Comparison of ENCODE assay signal across 8 cellular contexts in genomic region chr1:154969741-154970452, GRCh38. TPM values are rescaled to one million over a fixed set of nuclear protein-coding genes. Genes with fewer than 3 reads are reported as not detected.
DNase-seq lines count a peak whose midpoint lies in the region; ATAC-seq and TF ChIP-seq lines count a peak whose summit lies in the region.

No MANE protein-coding gene starts in this region.

- peak overlapping the region; percentile 46 to 76 (median 51) for H3K4me3 ChIP-seq in breast epithelium
- H3K4me3 ChIP-seq in lower leg skin (ENCODE audit: low read depth, poor library complexity, severe bottlenecking): peak overlapping the region; percentile 17
- H3K4me3 ChIP-seq in thymus (ENCODE audit: low read length): no peak overlapping the region

- CTCF ChIA-PET in activated CD4-positive, alpha-beta T cell treated with anti-CD3 and anti-CD28 coated beads, Interleukin-2, amount 10 ng/mL, durations not matched to agents 7 days and 5 days (lab: Charles Lee): interaction anchor here (1.0 to 6.4 kb wide), 6 partner anchors 9 to 202 kb away, joined by 3 to 26 read pairs (median 8); partner anchors contain the start of genes FLAD1, KRTCAP2, PBXIP1 and PYGO2

- ATAC-seq in GM19351 (IDR thresholded peaks at IDR 0.05; ENCODE audit: unreplicated experiment): no peak

- H3K9me3 ChIP-seq in breast epithelium (no peaks in the 10 kb centered on the region), thymus (ENCODE audit: control insufficient read depth) (no peaks in the 10 kb centered on the region)

- peak overlapping the region; percentile 72 for H3K27ac Mint-ChIP-seq in activated CD4-positive, alpha-beta T cell treated with anti-CD3 and anti-CD28 coated beads, Interleukin-2, amount 10 ng/mL, durations not matched to agents 7 days and 5 days

- H3K27ac ChIP-seq in breast epithelium (peak overlapping the region; percentile 99 to 100), thymus (ENCODE audit: low read depth) (peak overlapping the region; percentile 43)

- TF ChIP-seq CTCF in breast epithelium (IDR thresholded peaks at IDR 0.05) (no peak), lower leg skin (IDR thresholded peaks at IDR 0.05) (no peak)

- H3K27me3 Mint-ChIP-seq in activated CD4-positive, alpha-beta T cell treated with anti-CD3 and anti-CD28 coated beads, Interleukin-2, amount 10 ng/mL, durations not matched to agents 7 days and 5 days: no peaks in the 10 kb centered on the region

- H3K4me3 Mint-ChIP-seq in activated CD4-positive, alpha-beta T cell treated with anti-CD3 and anti-CD28 coated beads, Interleukin-2, amount 10 ng/mL, durations not matched to agents 7 days and 5 days: no peak overlapping the region

- peaks cover 34% of the 10 kb centered on the region for H3K36me3 Mint-ChIP-seq in activated CD4-positive, alpha-beta T cell treated with anti-CD3 and anti-CD28 coated beads, Interleukin-2, amount 10 ng/mL, durations not matched to agents 7 days and 5 days (ENCODE audit: low read depth)

- intact Hi-C loops in breast epithelium (cut with DNase I; ENCODE audit: low total_unique reads): loop anchor here (10.0 kb wide), 1 partner anchor 715 kb away; the partner anchor contains the start of genes DAP3 and YY1AP1
- intact Hi-C loops in lower leg skin (cut with DNase I; ENCODE audit: low total_unique reads): loop anchor here (10.0 kb wide), 1 partner anchor 45 kb away; no protein-coding TSS in a partner anchor

- H3K4me1 Mint-ChIP-seq in activated CD4-positive, alpha-beta T cell treated with anti-CD3 and anti-CD28 coated beads, Interleukin-2, amount 10 ng/mL, durations not matched to agents 7 days and 5 days: peaks cover 51% of the 10 kb centered on the region

- DNase-seq in activated CD4-positive, alpha-beta T cell treated with anti-CD3 and anti-CD28 coated beads, Interleukin-2, amount 10 ng/mL, durations not matched to agents 7 days and 5 days: no peak
- no peak for DNase-seq in activated CD4-positive, alpha-beta T cell treated with anti-CD3 and anti-CD28 coated beads for 48 hours
- DNase-seq in breast epithelium (ENCODE audit: low spot score in 2 of 2): no peak
- DNase-seq in lower leg skin (ENCODE audit: low spot score in 2 of 2): no peak
- DNase-seq in SKM-1 treated with dmso at 0.1 percent for 144 hours (lab: John Stamatoyannopoulos, UW; ENCODE audit: unreplicated experiment): no peak
- no peak for DNase-seq in LoVo (ENCODE audit: low spot score)

- 17 to 27% methylated on average over 20 to 22 of the region's 22 CpGs for WGBS in lower leg skin, 2 donors
- 83% methylated on average over 22 of the region's 22 CpGs for WGBS in thymus

- POLR2A ChIA-PET in activated CD4-positive, alpha-beta T cell treated with anti-CD3 and anti-CD28 coated beads, Interleukin-2, amount 10 ng/mL, durations not matched to agents 7 days and 5 days (lab: Charles Lee): interaction anchor here (1.0 kb wide), 1 partner anchor 13 kb away, joined by 3 read pairs; the partner anchor contains the start of gene FLAD1

- H3K27me3 ChIP-seq in breast epithelium (no peaks in the 10 kb centered on the region), thymus (ENCODE audit: control insufficient read depth, insufficient read depth) (no peaks in the 10 kb centered on the region)

- H3K36me3 ChIP-seq in breast epithelium: no peaks in the 10 kb centered on the region
- H3K36me3 ChIP-seq in thymus (ENCODE audit: control insufficient read depth, insufficient read depth): peaks cover 41% of the 10 kb centered on the region

- H3K9me3 Mint-ChIP-seq in activated CD4-positive, alpha-beta T cell treated with anti-CD3 and anti-CD28 coated beads, Interleukin-2, amount 10 ng/mL, durations not matched to agents 7 days and 5 days: no peaks in the 10 kb centered on the region

- peaks cover 11 to 16% of the 10 kb centered on the region in 2 donors for H3K4me1 ChIP-seq in breast epithelium
- peaks cover 11% of the 10 kb centered on the region for H3K4me1 ChIP-seq in thymus (ENCODE audit: control insufficient read depth, insufficient read depth, low read length)

- TF ChIP-seq POLR2A in breast epithelium (IDR thresholded peaks at IDR 0.05): no peak
- no peak for TF ChIP-seq POLR2A in lower leg skin (IDR thresholded peaks at IDR 0.05)

RNA-seq across cellular contexts. Expression of gene SHC1, which starts 0.7 kb away (rescaled TPM):
- total RNA-seq in activated CD4-positive, alpha-beta T cell treated with anti-CD3 and anti-CD28 coated beads, Interleukin-2, amount 10 ng/mL, durations not matched to agents 7 days and 5 days: 100 to 1,000 TPM in 1 of 2 experiments, 10 to 100 TPM in 1; 75.1 to 104 TPM
- total RNA-seq in breast epithelium (100 to 1,000 TPM in 2 of 3 donors, 10 to 100 TPM in 1; 94.4 to 177 (median 134) TPM), lower leg skin (10 to 100 TPM; 45.4 to 68.9 (median 66.4) TPM)
- 66.7 TPM for polyA plus RNA-seq in thymus

RNA-seq across cellular contexts. Expression of gene CKS1B, which starts 4.6 kb away (rescaled TPM):
- total RNA-seq in activated CD4-positive, alpha-beta T cell treated with anti-CD3 and anti-CD28 coated beads, Interleukin-2, amount 10 ng/mL, durations not matched to agents 7 days and 5 days: 100 to 1,000 TPM; 147 to 157 TPM
- 100 to 1,000 TPM in 1 of 3 donors, 10 to 100 TPM in 2; 44.6 to 104 (median 47.3) TPM for total RNA-seq in breast epithelium
- total RNA-seq in lower leg skin: 10 to 100 TPM; 40.0 to 58.7 (median 45.3) TPM
- 32.8 TPM for polyA plus RNA-seq in thymus

RNA-seq across cellular contexts. Expression of gene PYGO2, which starts 8.3 kb away (rescaled TPM):
- total RNA-seq in activated CD4-positive, alpha-beta T cell treated with anti-CD3 and anti-CD28 coated beads, Interleukin-2, amount 10 ng/mL, durations not matched to agents 7 days and 5 days: 10 to 100 TPM; 50.0 to 50.2 TPM
- total RNA-seq in breast epithelium: 10 to 100 TPM; 14.6 to 26.2 (median 20.3) TPM
- total RNA-seq in lower leg skin: 10 to 100 TPM; 31.9 to 38.0 (median 36.3) TPM
- 24.5 TPM for polyA plus RNA-seq in thymus

RNA-seq across cellular contexts. Expression of gene FLAD1, which starts 13.2 kb away (rescaled TPM):
- 10 to 100 TPM; 41.2 to 41.3 TPM for total RNA-seq in activated CD4-positive, alpha-beta T cell treated with anti-CD3 and anti-CD28 coated beads, Interleukin-2, amount 10 ng/mL, durations not matched to agents 7 days and 5 days
- total RNA-seq in breast epithelium: 10 to 100 TPM; 27.0 to 42.7 (median 39.3) TPM
- total RNA-seq in lower leg skin: 10 to 100 TPM; 38.7 to 45.3 (median 41.6) TPM
- polyA plus RNA-seq in thymus: 34.8 TPM

RNA-seq across cellular contexts. Expression of gene PBXIP1, which starts 14.0 kb away (rescaled TPM):
- total RNA-seq in activated CD4-positive, alpha-beta T cell treated with anti-CD3 and anti-CD28 coated beads, Interleukin-2, amount 10 ng/mL, durations not matched to agents 7 days and 5 days: 10 to 100 TPM; 74.6 to 92.0 TPM
- total RNA-seq in breast epithelium (100 to 1,000 TPM in 2 of 3 donors, 10 to 100 TPM in 1; 79.3 to 156 (median 105) TPM), lower leg skin (10 to 100 TPM; 52.1 to 84.1 (median 63.7) TPM)
- 104 TPM for polyA plus RNA-seq in thymus
